ENCODE assay signal across 22 cellular contexts in genomic region chr2:224751996-224752698, GRCh38.
A peak's percentile ranks its signal among the peaks of the same experiment; 100 is the strongest.
DNase-seq lines count a peak whose midpoint lies in the region; ATAC-seq and TF ChIP-seq lines count a peak whose summit lies in the region.
"Had no signal": no experiment of that assay in that cellular context is flagged by ENCODE, and none has a peak within 500 bp of the region (broad histone marks: within the 10 kb centered on the region; RNA-seq: fewer than 3 reads in every experiment).

No MANE protein-coding gene starts in this region.

- H3K27me3 Mint-ChIP-seq in activated naive CD8-positive, alpha-beta T cell treated with anti-CD3 and anti-CD28 coated beads, Interleukin-2, amount 50 U/mL, for 24 hours = peaks cover 2% of the 10 kb centered on the region

- DNase-seq in MV-4-11 (lab: John Stamatoyannopoulos, UW) = peak; percentile 74
- DNase-seq in activated naive CD8-positive, alpha-beta T cell treated with anti-CD3 and anti-CD28 coated beads, Interleukin-2, amount 50 U/mL, for 24 hours = no peak
- no peak for DNase-seq in RPMI8226
- no peak for DNase-seq in hypothalamus (lab: John Stamatoyannopoulos, UW)
- DNase-seq: ACHN; activated CD4-positive, alpha-beta T cell treated with anti-CD3 and anti-CD28 coated beads, Interleukin-2, amount 10 ng/mL, durations not matched to agents 7 days and 5 days; anterior cingulate cortex; colonic mucosa; esophagus squamous epithelium; hippocampal formation; IMR-90; NCI-H510A treated with DMSO at 0.1 percent for 48 hours; stimulated activated CD4-positive, alpha-beta T cell treated with anti-CD3 and anti-CD28 coated beads, Interleukin-15, amount 100 ng/mL, for 24 hours; T-helper 17 cell had no signal

- peak overlapping the region; percentile 26 for H3K4me2 ChIP-seq in DOHH2 (ENCODE audit: low read length)

- no peaks in the 10 kb centered on the region for H3K4me1 Mint-ChIP-seq in activated naive CD8-positive, alpha-beta T cell treated with anti-CD3 and anti-CD28 coated beads, Interleukin-2, amount 50 U/mL, for 24 hours
- H3K4me1 Mint-ChIP-seq: activated CD4-positive, alpha-beta T cell treated with anti-CD3 and anti-CD28 coated beads, Interleukin-2, amount 10 ng/mL, durations not matched to agents 7 days and 5 days had no signal

- no peak overlapping the region for H3K27ac ChIP-seq in DOHH2 (ENCODE audit: low read depth, low read length)
- H3K27ac ChIP-seq: colonic mucosa, esophagus squamous epithelium, RWPE1, tibial nerve had no signal

- no peaks in the 10 kb centered on the region for H4K20me1 ChIP-seq in DOHH2 (ENCODE audit: control insufficient read depth, insufficient read depth, low read depth, low read length)

- H3K4me1 ChIP-seq in DOHH2 (ENCODE audit: control insufficient read depth, low read length) = peaks cover 12% of the 10 kb centered on the region
- H3K4me1 ChIP-seq: colonic mucosa, esophagus squamous epithelium, tibial nerve had no signal

- H3K27ac Mint-ChIP-seq in activated naive CD8-positive, alpha-beta T cell treated with anti-CD3 and anti-CD28 coated beads, Interleukin-2, amount 50 U/mL, for 24 hours = no peak overlapping the region
- H3K27ac Mint-ChIP-seq: activated CD4-positive, alpha-beta T cell treated with anti-CD3 and anti-CD28 coated beads, Interleukin-2, amount 10 ng/mL, durations not matched to agents 7 days and 5 days; activated T-helper 2 cell treated with anti-CD3 and anti-CD28 coated beads, Interferon-gamma antibody, Interleukin-2, Interleukin-4, amounts not matched to agents 10 μg/mL and 5 μg/mL and 100 μg/mL, durations not matched to agents 14 hours and 24 hours and 36 hours; progenitor cell of endocrine pancreas; T-helper 17 cell had no signal

- ATAC-seq in GM19372 (IDR thresholded peaks at IDR 0.05; ENCODE audit: low read depth, unreplicated experiment) = peak; percentile 58
- ATAC-seq in HG02678 (IDR thresholded peaks at IDR 0.05; ENCODE audit: unreplicated experiment) = peak; percentile 66
- ATAC-seq in activated naive CD8-positive, alpha-beta T cell treated with anti-CD3 and anti-CD28 coated beads, Interleukin-2, amount 50 U/mL, for 24 hours = no peak
- ATAC-seq in HG03280 (IDR thresholded peaks at IDR 0.05; ENCODE audit: unreplicated experiment) = no peak
- ATAC-seq: T-helper 17 cell had no signal

- peaks cover 1% of the 10 kb centered on the region for H3K36me3 Mint-ChIP-seq in activated naive CD8-positive, alpha-beta T cell treated with anti-CD3 and anti-CD28 coated beads, Interleukin-2, amount 50 U/mL, for 24 hours (ENCODE audit: low read depth)

- H3K9me2 ChIP-seq in DOHH2 (replicated peaks; ENCODE audit: control insufficient read depth, low read length) = no peaks in the 10 kb centered on the region

- 0 out of 2 replicates have a peak, but pooled peaks cover 2% of the 10 kb centered on the region for H3K36me3 ChIP-seq in DOHH2 (ENCODE audit: control insufficient read depth, low read length)
- H3K36me3 ChIP-seq: colonic mucosa, esophagus squamous epithelium, tibial nerve had no signal

- H3K4me3 Mint-ChIP-seq in activated naive CD8-positive, alpha-beta T cell treated with anti-CD3 and anti-CD28 coated beads, Interleukin-2, amount 50 U/mL, for 24 hours = no peak overlapping the region
- H3K4me3 Mint-ChIP-seq: activated CD4-positive, alpha-beta T cell treated with anti-CD3 and anti-CD28 coated beads, Interleukin-2, amount 10 ng/mL, durations not matched to agents 7 days and 5 days; T-helper 17 cell had no signal

- no peaks in the 10 kb centered on the region for H3F3A ChIP-seq in DOHH2 (ENCODE audit: control insufficient read depth, insufficient read depth)

- no peak for TF ChIP-seq CTCF in DOHH2 (IDR thresholded peaks at IDR 0.05; ENCODE audit: low read depth, low read length, poor library complexity, severe bottlenecking)

- peaks cover 6% of the 10 kb centered on the region for H3K9me3 Mint-ChIP-seq in activated naive CD8-positive, alpha-beta T cell treated with anti-CD3 and anti-CD28 coated beads, Interleukin-2, amount 50 U/mL, for 24 hours

- H3K9me3 ChIP-seq in DOHH2 (ENCODE audit: control insufficient read depth, insufficient read depth, low read length) = no peaks in the 10 kb centered on the region
- H3K9me3 ChIP-seq: colonic mucosa, esophagus squamous epithelium had no signal

- no peaks in the 10 kb centered on the region for H3K79me2 ChIP-seq in DOHH2 (ENCODE audit: control insufficient read depth, low read length)

- H3K27me3 ChIP-seq in DOHH2 (ENCODE audit: control insufficient read depth, low read length) = no peaks in the 10 kb centered on the region
- H3K27me3 ChIP-seq: colonic mucosa, esophagus squamous epithelium, tibial nerve had no signal

- 0 out of 2 replicates have a peak overlapping the region, but pooled peaks have one; percentile 4 for H3K4me3 ChIP-seq in DOHH2 (ENCODE audit: low read length)
- H3K4me3 ChIP-seq: colonic mucosa, esophagus squamous epithelium, tibial nerve had no signal

Comparison
In these comparisons a context has a peak if more than half of its experiments do, and no peak if none do; other contexts are left out.
1. ATAC-seq: peak in GM19372 (single experiment) and HG02678 (single experiment); none in activated naive CD8-positive, alpha-beta T cell treated with anti-CD3 and anti-CD28 coated beads, Interleukin-2, amount 50 U/mL, for 24 hours (single experiment) and HG03280 (single experiment).